Comparison of ENCODE assay signal across 8 cellular contexts in the genomic region with DNA sequence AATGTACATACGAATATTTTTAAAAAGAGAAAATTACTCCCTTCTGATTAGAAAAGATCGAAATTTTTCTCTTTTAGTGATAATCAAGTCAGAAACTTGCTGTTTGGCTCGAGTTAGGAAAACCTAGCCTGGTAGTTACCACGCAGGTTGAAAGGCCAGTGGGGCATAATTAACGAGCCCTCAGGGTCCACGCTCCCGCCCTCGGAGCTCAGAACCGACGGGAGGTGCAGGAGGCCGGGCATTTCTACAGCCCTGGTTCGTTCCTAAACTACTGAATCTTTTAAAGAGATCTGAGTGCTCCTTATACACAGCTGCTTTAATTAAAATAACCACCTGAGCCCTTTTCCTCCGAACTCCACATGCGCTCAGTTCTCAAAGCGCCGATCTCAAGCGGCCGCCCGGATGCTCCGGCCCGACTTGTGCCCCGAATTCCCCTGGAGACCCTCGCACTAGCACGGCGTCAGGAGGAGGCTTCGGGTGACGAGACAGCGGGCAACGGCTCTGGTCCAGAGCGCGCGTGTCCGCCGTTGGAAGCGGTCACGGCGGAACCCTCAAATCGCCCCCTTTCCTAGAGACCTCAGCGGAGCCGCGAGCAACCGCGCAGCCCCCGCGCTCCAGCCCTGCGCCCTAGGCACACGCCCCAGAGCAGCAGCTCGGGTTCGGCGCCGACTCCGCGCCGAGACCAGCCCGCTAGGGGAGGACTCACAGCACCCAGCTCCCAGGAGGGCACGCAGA. TPM values are rescaled to one million over a fixed set of nuclear protein-coding genes. Genes with fewer than 3 reads are reported as not detected.
DNase-seq lines count a peak whose midpoint lies in the region; ATAC-seq and TF ChIP-seq lines count a peak whose summit lies in the region.

No MANE protein-coding gene starts in this region.

- no peaks in the 10 kb centered on the region for H3K27me3 ChIP-seq in Peyer's patch
- H3K27me3 ChIP-seq in neuron (ENCODE audit: insufficient read depth, low read length) = no peaks in the 10 kb centered on the region

- ATAC-seq in HG02571 (IDR thresholded peaks at IDR 0.05; ENCODE audit: unreplicated experiment) = peak; percentile 4

- peak in 2 of 6 experiments; percentile 22 to 26 for TF ChIP-seq CTCF in Peyer's patch (IDR thresholded peaks at IDR 0.05)

- peak overlapping the region; percentile 80 to 97 (median 90) for H3K4me3 ChIP-seq in Peyer's patch
- peak overlapping the region; percentile 91 for H3K4me3 ChIP-seq in neuron (ENCODE audit: low read length)

- H3K27ac ChIP-seq in Peyer's patch = peak overlapping the region; percentile 93 to 98 (median 96)
- peak overlapping the region; percentile 87 for H3K27ac ChIP-seq in epithelial cell of prostate

- H2AFZ ChIP-seq in neuron (ENCODE audit: low read depth, low read length) = peak overlapping the region; percentile 82

- H3K4me1 ChIP-seq in Peyer's patch (peaks cover 0 to 46% (median 9%) of the 10 kb centered on the region in 4 donors), neuron (ENCODE audit: insufficient read depth, low read length) (peaks cover 39% of the 10 kb centered on the region)

- H3K36me3 ChIP-seq in Peyer's patch (peaks cover 0 to 10% (median 0%) of the 10 kb centered on the region in 3 donors), neuron (ENCODE audit: insufficient read depth, low read length) (peaks cover 34% of the 10 kb centered on the region)

- no peak for TF ChIP-seq POLR2A in Peyer's patch (IDR thresholded peaks at IDR 0.05)

- no peaks in the 10 kb centered on the region for H3K9me3 ChIP-seq in Peyer's patch
- H3K9me3 ChIP-seq in neuron (ENCODE audit: low read length) = peaks cover 3% of the 10 kb centered on the region

- DNase-seq in NCI-H1436 (lab: John Stamatoyannopoulos, UW) (peak; percentile 27), NCI-H1436 treated with DMSO at 0.1 percent for 48 hours (lab: John Stamatoyannopoulos, UW) (no peak), Peyer's patch (peak in 1 of 3 donors; percentile 30), epithelial cell of prostate (ENCODE audit: low read depth, low spot score) (no peak), cerebellar nuclear complex (lab: John Stamatoyannopoulos, UW) (no peak), hippocampal formation (lab: John Stamatoyannopoulos, UW) (no peak)

RNA-seq across cellular contexts. Expression of a gene that starts 0.4 kb away (rescaled TPM):
- 100 to 1,000 TPM in 1 of 4 donors, 10 to 100 TPM in 3; 23.1 to 101 (median 75.8) TPM for total RNA-seq in Peyer's patch

RNA-seq across cellular contexts. Expression of a gene that starts 0.5 kb away (rescaled TPM):
- 10 to 100 TPM; 19.0 to 41.5 (median 31.4) TPM for total RNA-seq in Peyer's patch

RNA-seq across cellular contexts. Expression of a gene that starts 22.9 kb away (rescaled TPM):
- 10 to 100 TPM; 23.3 to 46.0 (median 30.6) TPM for total RNA-seq in Peyer's patch

RNA-seq across cellular contexts. Expression of a gene that starts 50.0 kb away (rescaled TPM):
- total RNA-seq in Peyer's patch = 1 to 10 TPM; 3.9 to 6.0 (median 4.0) TPM

RNA-seq across cellular contexts. Expression of a gene that starts 50.0 kb away (rescaled TPM):
- total RNA-seq in Peyer's patch = 10 to 100 TPM; 21.7 to 82.5 (median 32.6) TPM
